ENCODE assay signal across 19 cellular contexts in genomic region chr3:80696280-80696679, GRCh38.
DNase-seq lines count a peak whose midpoint lies in the region; ATAC-seq, FAIRE-seq and TF ChIP-seq lines count a peak whose summit lies in the region.
"Had no signal": no experiment of that assay in that cellular context is flagged by ENCODE, and none has a peak within 500 bp of the region (broad histone marks: within the 10 kb centered on the region; RNA-seq: fewer than 3 reads in every experiment).

No MANE protein-coding gene starts in this region.

- H3K27me3 Mint-ChIP-seq in WTC11 (ENCODE audit: low read depth) = no peaks in the 10 kb centered on the region
- H3K27me3 Mint-ChIP-seq: activated B cell treated with CpG ODN at 0.5 μM for 24 hours; activated naive CD8-positive, alpha-beta T cell treated with anti-CD3 and anti-CD28 coated beads, Interleukin-2, amount 10 ng/mL, durations not matched to agents 7 days and 5 days; CD4-positive, CD25-positive, alpha-beta regulatory T cell had no signal

- peak; percentile 9 for DNase-seq in NCI-H1105 treated with DMSO at 0.1 percent for 48 hours (lab: John Stamatoyannopoulos, UW)
- no peak for DNase-seq in NCI-H1105 (lab: John Stamatoyannopoulos, UW)
- DNase-seq in WTC11 (ENCODE audit: low spot score) = no peak
- DNase-seq in kidney epithelial cell (ENCODE audit: low read depth) = peak; percentile 58
- peak; percentile 87 for DNase-seq in small intestine
- DNase-seq: activated B cell treated with CpG ODN at 0.5 μM for 24 hours; activated CD8-positive, alpha-beta memory T cell treated with anti-CD3 and anti-CD28 coated beads, Interleukin-2, amount 50 U/mL, for 48 hours; activated naive CD8-positive, alpha-beta T cell treated with anti-CD3 and anti-CD28 coated beads, Interleukin-2, amount 10 ng/mL, durations not matched to agents 7 days and 5 days; CD4-positive, CD25-positive, alpha-beta regulatory T cell; erythroblast; H9; NCI-H1930; SK-N-SH had no signal

- no peaks in the 10 kb centered on the region for H3K4me1 ChIP-seq in small intestine (ENCODE audit: control insufficient read depth in 2 of 2, insufficient read depth in 1 of 2, low read depth in 1 of 2, low read length in 1 of 2)

- TF ChIP-seq CTCF in WTC11 (IDR thresholded peaks at IDR 0.05) (no peak), kidney epithelial cell (IDR thresholded peaks at IDR 0.05; ENCODE audit: insufficient read depth, low read length, poor library complexity, severe bottlenecking) (no peak)

- H3K4me3 Mint-ChIP-seq in WTC11 = no peak overlapping the region
- H3K4me3 Mint-ChIP-seq: activated B cell treated with CpG ODN at 0.5 μM for 24 hours; activated naive CD8-positive, alpha-beta T cell treated with anti-CD3 and anti-CD28 coated beads, Interleukin-2, amount 10 ng/mL, durations not matched to agents 7 days and 5 days; CD4-positive, CD25-positive, alpha-beta regulatory T cell; H9 had no signal

- WGBS in small intestine, 3 donors = 6 to 46% (median 25%) methylated on average over 2 of the region's 2 CpGs

- H3K4me1 Mint-ChIP-seq in WTC11 = no peaks in the 10 kb centered on the region
- H3K4me1 Mint-ChIP-seq: activated B cell treated with CpG ODN at 0.5 μM for 24 hours; activated naive CD8-positive, alpha-beta T cell treated with anti-CD3 and anti-CD28 coated beads, Interleukin-2, amount 10 ng/mL, durations not matched to agents 7 days and 5 days; CD4-positive, CD25-positive, alpha-beta regulatory T cell; H9 had no signal

- H3K27ac ChIP-seq in small intestine (ENCODE audit: low read depth in 1 of 2, low read length in 1 of 2) = no peak overlapping the region
- H3K27ac ChIP-seq: KMS-11, neutrophil, skin epidermis had no signal

- POLR2A ChIA-PET in WTC11 (lab: Charles Lee) = no interaction called here

- H3K4me3 ChIP-seq in kidney epithelial cell (ENCODE audit: low read depth, low read length) = no peak overlapping the region
- H3K4me3 ChIP-seq in small intestine (ENCODE audit: low read depth in 1 of 2, low read length in 2 of 2) = no peak overlapping the region
- H3K4me3 ChIP-seq: skin epidermis had no signal

- H3K36me3 Mint-ChIP-seq in WTC11 = no peaks in the 10 kb centered on the region
- H3K36me3 Mint-ChIP-seq: activated naive CD8-positive, alpha-beta T cell treated with anti-CD3 and anti-CD28 coated beads, Interleukin-2, amount 10 ng/mL, durations not matched to agents 7 days and 5 days; CD4-positive, CD25-positive, alpha-beta regulatory T cell had no signal

- peak; percentile 38; the same call in 1 of the 2 replicates for ATAC-seq in WTC11
- ATAC-seq in HG02610 (IDR thresholded peaks at IDR 0.05; ENCODE audit: unreplicated experiment) = no peak
- ATAC-seq in GM21619 (IDR thresholded peaks at IDR 0.05; ENCODE audit: unreplicated experiment) = no peak
- no peak for ATAC-seq in GM21390 (IDR thresholded peaks at IDR 0.05; ENCODE audit: unreplicated experiment)

- no peaks in the 10 kb centered on the region for H3K9me3 ChIP-seq in small intestine (ENCODE audit: control insufficient read depth, low read depth)
- H3K9me3 ChIP-seq: neutrophil, SK-N-SH had no signal

- CTCF ChIA-PET in WTC11 (lab: Charles Lee) = no interaction called here

- peak; percentile 26 for FAIRE-seq in small intestine (lab: Jason Lieb, UNC)

- H3K9me3 Mint-ChIP-seq in WTC11 = no peaks in the 10 kb centered on the region
- H3K9me3 Mint-ChIP-seq: activated B cell treated with CpG ODN at 0.5 μM for 24 hours, H9 had no signal

- H3K27me3 ChIP-seq in kidney epithelial cell (ENCODE audit: control insufficient read depth, insufficient read depth, low read length) = no peaks in the 10 kb centered on the region
- no peaks in the 10 kb centered on the region for H3K27me3 ChIP-seq in small intestine (ENCODE audit: control insufficient read depth in 2 of 2, insufficient read depth in 2 of 2, low read length in 2 of 2)
- H3K27me3 ChIP-seq: neutrophil had no signal

- no peaks in the 10 kb centered on the region for H3K36me3 ChIP-seq in kidney epithelial cell (ENCODE audit: control insufficient read depth, insufficient read depth, low read length)
- no peaks in the 10 kb centered on the region for H3K36me3 ChIP-seq in small intestine (ENCODE audit: control insufficient read depth in 2 of 2, insufficient read depth in 2 of 2, low read length in 2 of 2)
- H3K36me3 ChIP-seq: neutrophil had no signal

- H3K27ac Mint-ChIP-seq in WTC11 = no peak overlapping the region
- H3K27ac Mint-ChIP-seq: activated B cell treated with CpG ODN at 0.5 μM for 24 hours; activated naive CD8-positive, alpha-beta T cell treated with anti-CD3 and anti-CD28 coated beads, Interleukin-2, amount 10 ng/mL, durations not matched to agents 7 days and 5 days; CD4-positive, CD25-positive, alpha-beta regulatory T cell; H9 had no signal

TF ChIP-seq in WTC11, 78 proteins besides CTCF, POLR2A, EP300 and RAD21:
- no peak for TF ChIP-seq FOXJ3 (CRISPR knock-in tag; IDR thresholded peaks at IDR 0.05; ENCODE audit: borderline replicate concordance)
- TF ChIP-seq NFE2L1 (CRISPR knock-in tag; IDR thresholded peaks at IDR 0.05) = no peak

Comparison
In these comparisons a context has a peak if more than half of its experiments do, and no peak if none do; other contexts are left out.
1. DNase-seq: peak in NCI-H1105 treated with DMSO at 0.1 percent for 48 hours (single experiment), kidney epithelial cell (single experiment) and small intestine (single experiment); none in NCI-H1105 (single experiment) and WTC11 (single experiment).